ENCODE assay signal across 14 cellular contexts in genomic region chr1:107138767-107139445, GRCh38. TPM values are rescaled to one million over a fixed set of nuclear protein-coding genes. Genes with fewer than 3 reads are reported as not detected.
A peak's percentile ranks its signal among the peaks of the same experiment; 100 is the strongest.
DNase-seq lines count a peak whose midpoint lies in the region; ATAC-seq, FAIRE-seq and TF ChIP-seq lines count a peak whose summit lies in the region.
"Had no signal": no experiment of that assay in that cellular context is flagged by ENCODE, and none has a peak within 500 bp of the region (broad histone marks: within the 10 kb centered on the region; RNA-seq: fewer than 3 reads in every experiment).

No MANE protein-coding gene starts in this region.

- DNase-seq in CD4-positive, alpha-beta T cell: no peak
- DNase-seq in central memory CD8-positive, alpha-beta T cell (ENCODE audit: low spot score in 2 of 2): no peak
- peak; percentile 43 for DNase-seq in mesendoderm
- DNase-seq in NCI-H1092 (lab: John Stamatoyannopoulos, UW): no peak
- DNase-seq in GM19239 (ENCODE audit: insufficient read length, low spot score): no peak
- DNase-seq: activated CD4-positive, alpha-beta T cell treated with anti-CD3 and anti-CD28 coated beads, Interleukin-2, amount 50 U/mL, for 48 hours; lower lobe of right lung; NCI-H2171 treated with DMSO at 0.1 percent for 48 hours; stimulated activated naive CD4-positive, alpha-beta T cell; T-helper 2 cell had no signal

- no peaks in the 10 kb centered on the region for H3K9me3 Mint-ChIP-seq in CD4-positive, alpha-beta T cell
- no peaks in the 10 kb centered on the region for H3K9me3 Mint-ChIP-seq in central memory CD8-positive, alpha-beta T cell

- no peak overlapping the region for H4K8ac ChIP-seq in mesendoderm (ENCODE audit: low read depth, low read length)

- 82% methylated on average over 3 of the region's 3 CpGs for WGBS in HUES64
- WGBS in mesendoderm (ENCODE audit: extremely low coverage, insufficient coverage, low lambda C conversion rate): no CpG with 5 or more reads among the region's 3 CpGs

- no peak for ATAC-seq in CD4-positive, alpha-beta T cell (ENCODE audit: poor library complexity)
- no peak for ATAC-seq in central memory CD8-positive, alpha-beta T cell (replicated peaks; ENCODE audit: extremely low read depth, poor library complexity, severe bottlenecking)
- ATAC-seq in HG02981 (IDR thresholded peaks at IDR 0.05; ENCODE audit: unreplicated experiment): no peak
- no peak for ATAC-seq in HG03457 (IDR thresholded peaks at IDR 0.05; ENCODE audit: unreplicated experiment)

- no peak for TF ChIP-seq CTCF in CD4-positive, alpha-beta T cell (IDR thresholded peaks at IDR 0.05)

- H3K4me3 ChIP-seq in HUES64 (ENCODE audit: low read length) (peak overlapping the region; percentile 85), mesendoderm (ENCODE audit: low read length) (no peak overlapping the region)
- H3K4me3 ChIP-seq: HAP-1 had no signal

- H3K9ac ChIP-seq in HUES64 (ENCODE audit: low read depth, low read length) (no peak overlapping the region), mesendoderm (ENCODE audit: low read length) (no peak overlapping the region)

- H3K56ac ChIP-seq in mesendoderm (ENCODE audit: low read length): no peak overlapping the region

- no peak overlapping the region for H2BK120ac ChIP-seq in mesendoderm (ENCODE audit: low read depth, low read length)

- H3K36me3 Mint-ChIP-seq in CD4-positive, alpha-beta T cell (ENCODE audit: low read depth): no peaks in the 10 kb centered on the region
- no peaks in the 10 kb centered on the region for H3K36me3 Mint-ChIP-seq in central memory CD8-positive, alpha-beta T cell (ENCODE audit: insufficient read depth)

- H3K36me3 ChIP-seq in HUES64 (ENCODE audit: insufficient read depth, low read length): no peaks in the 10 kb centered on the region
- no peaks in the 10 kb centered on the region for H3K36me3 ChIP-seq in mesendoderm (ENCODE audit: control insufficient read depth, insufficient read depth, low read length)
- H3K36me3 ChIP-seq: HAP-1, lower lobe of right lung had no signal

- H3K27ac ChIP-seq in CD4-positive, alpha-beta T cell (ENCODE audit: low read depth, low read length): no peak overlapping the region
- H3K27ac ChIP-seq in HUES64 (ENCODE audit: low read depth, low read length) (no peak overlapping the region), mesendoderm (ENCODE audit: low read depth, low read length) (no peak overlapping the region)
- H3K27ac ChIP-seq: lower lobe of right lung had no signal

- intact Hi-C loops in CD4-positive, alpha-beta T cell (cut with DNase I, micrococcal nuclease): no loop called here

- H3K4ac ChIP-seq in mesendoderm (ENCODE audit: low read depth, low read length): peak overlapping the region; percentile 43

- no peak overlapping the region for H4K5ac ChIP-seq in mesendoderm (ENCODE audit: low read length)

- H3K9me3 ChIP-seq in CD4-positive, alpha-beta T cell (ENCODE audit: control insufficient read depth, low read length): no peaks in the 10 kb centered on the region
- H3K9me3 ChIP-seq in HUES64 (ENCODE audit: insufficient read depth, low read depth, low read length): no peaks in the 10 kb centered on the region
- H3K9me3 ChIP-seq: HAP-1, lower lobe of right lung had no signal

- no peaks in the 10 kb centered on the region for H3K79me1 ChIP-seq in mesendoderm (ENCODE audit: low read length)

- H3K27ac Mint-ChIP-seq in CD4-positive, alpha-beta T cell: no peak overlapping the region
- H3K27ac Mint-ChIP-seq in central memory CD8-positive, alpha-beta T cell (ENCODE audit: low read depth): no peak overlapping the region

- POLR2A ChIA-PET in CD4-positive, alpha-beta T cell (lab: Charles Lee): no interaction called here

- CTCF ChIA-PET in CD4-positive, alpha-beta T cell (lab: Charles Lee): no interaction called here

- peaks cover 75% of the 10 kb centered on the region for H3K27me3 ChIP-seq in CD4-positive, alpha-beta T cell (ENCODE audit: control insufficient read depth, insufficient read depth, low read length)
- H3K27me3 ChIP-seq in HUES64 (ENCODE audit: insufficient read depth, low read length) (peaks cover 27% of the 10 kb centered on the region), mesendoderm (ENCODE audit: insufficient read depth, low read length, poor library complexity) (no peaks in the 10 kb centered on the region)

- no peak overlapping the region for H2BK5ac ChIP-seq in mesendoderm (ENCODE audit: low read length)

- no peak overlapping the region for H3K4me2 ChIP-seq in mesendoderm (ENCODE audit: low read length)

- peaks cover 24% of the 10 kb centered on the region for H3K4me1 Mint-ChIP-seq in CD4-positive, alpha-beta T cell (ENCODE audit: low read depth)
- H3K4me1 Mint-ChIP-seq in central memory CD8-positive, alpha-beta T cell: peaks cover 22% of the 10 kb centered on the region

- H2BK15ac ChIP-seq in mesendoderm (replicated peaks; ENCODE audit: low read depth): peak overlapping the region; percentile 57

- peak overlapping the region; percentile 90 for H3K18ac ChIP-seq in mesendoderm (ENCODE audit: low read length)

- no peak overlapping the region for H3K23ac ChIP-seq in mesendoderm (ENCODE audit: low read length)

- H2AK5ac ChIP-seq in mesendoderm (ENCODE audit: low read length): no peak overlapping the region

- H3K4me1 ChIP-seq in HUES64 (ENCODE audit: insufficient read depth, low read length): peaks cover 30% of the 10 kb centered on the region
- H3K4me1 ChIP-seq in mesendoderm (ENCODE audit: control insufficient read depth, low read depth, low read length): peaks cover 5% of the 10 kb centered on the region
- H3K4me1 ChIP-seq: HAP-1 had no signal

- H3K4me3 Mint-ChIP-seq in CD4-positive, alpha-beta T cell: peak overlapping the region; percentile 35
- peak overlapping the region; percentile 79 for H3K4me3 Mint-ChIP-seq in central memory CD8-positive, alpha-beta T cell

- H3K79me2 ChIP-seq in mesendoderm (ENCODE audit: control insufficient read depth, insufficient read depth, low read length): no peaks in the 10 kb centered on the region

- FAIRE-seq in GM19239 (lab: Jason Lieb, UNC): no peak

- peaks cover 66% of the 10 kb centered on the region for H3K27me3 Mint-ChIP-seq in CD4-positive, alpha-beta T cell
- peaks cover 82% of the 10 kb centered on the region for H3K27me3 Mint-ChIP-seq in central memory CD8-positive, alpha-beta T cell

RNA-seq across cellular contexts. Expression of gene NTNG1, which starts 1.9 kb away (rescaled TPM):
- not detected for total RNA-seq in CD4-positive, alpha-beta T cell
- polyA plus RNA-seq in HUES64 (2013, experiment 1 of 2): 0.55 TPM
- polyA plus RNA-seq in HUES64 (2013, experiment 2 of 2): 0.89 TPM
- 6.0 TPM for polyA plus RNA-seq in mesendoderm (2013, experiment 1 of 2)
- polyA plus RNA-seq in mesendoderm (2013, experiment 2 of 2): 6.0 TPM
